8 cellular contexts compared by ENCODE assay signal in the genomic region with DNA sequence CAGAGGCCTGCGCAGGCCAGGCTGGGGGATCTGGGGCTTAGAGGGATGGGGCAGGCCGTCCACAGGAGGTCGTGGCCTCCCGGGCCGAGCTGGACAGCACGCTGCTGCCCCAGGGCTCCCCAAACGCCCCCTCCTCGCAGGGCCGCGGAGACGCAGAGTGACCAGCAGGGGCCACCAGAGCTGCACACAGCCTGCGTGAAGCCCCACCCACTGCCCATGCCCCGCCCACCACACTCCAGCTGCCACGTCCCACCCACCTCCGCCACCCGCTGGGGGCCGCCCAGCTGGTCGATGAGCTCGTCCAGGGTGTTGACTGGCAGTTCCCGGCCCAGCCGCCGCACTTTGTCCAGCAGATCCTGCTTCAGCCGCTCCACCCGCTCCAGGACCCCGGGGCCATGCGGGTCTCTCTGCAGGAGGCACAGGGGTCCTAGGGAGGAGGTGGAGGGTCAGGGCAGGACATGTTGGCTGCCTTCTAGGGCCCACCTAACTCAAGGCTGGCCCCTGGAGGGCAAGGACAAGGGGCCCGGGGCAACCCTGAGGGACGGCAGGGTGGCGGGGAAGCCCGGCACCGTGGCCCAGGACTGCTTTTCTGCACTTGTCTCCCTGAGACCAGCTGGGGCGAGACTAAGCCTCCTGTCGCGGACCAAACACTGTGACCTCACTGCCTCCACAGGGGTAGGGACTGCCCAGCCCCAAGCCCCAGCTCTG. TPM values are rescaled to one million over a fixed set of nuclear protein-coding genes. Genes with fewer than 3 reads are reported as not detected.
DNase-seq lines count a peak whose midpoint lies in the region; ATAC-seq and TF ChIP-seq lines count a peak whose summit lies in the region.

No MANE protein-coding gene starts in this region.

- H3K4me2 ChIP-seq in mammary epithelial cell (ENCODE audit: insufficient read depth, low read depth, low read length) = no peak overlapping the region
- peak overlapping the region; percentile 44 for H3K4me2 ChIP-seq in smooth muscle cell

- no peaks in the 10 kb centered on the region for H3K36me3 Mint-ChIP-seq in WTC11

- POLR2A ChIA-PET in WTC11 (lab: Charles Lee) = interaction anchor here (0.8 to 1.1 kb wide), 4 partner anchors 10 to 156 kb away, joined by 3 to 4 read pairs (median 4); partner anchors contain the start of genes CBARP and CIRBP

- H3K9me3 Mint-ChIP-seq in WTC11 = no peaks in the 10 kb centered on the region

- peaks cover 11% of the 10 kb centered on the region for H4K20me1 ChIP-seq in mammary epithelial cell (ENCODE audit: insufficient read depth, low read length)
- H4K20me1 ChIP-seq in smooth muscle cell (ENCODE audit: low read depth) = no peaks in the 10 kb centered on the region

- H3K4me1 ChIP-seq in mammary epithelial cell (ENCODE audit: insufficient read depth, low read length) (peaks cover 6% of the 10 kb centered on the region), smooth muscle cell (ENCODE audit: low read depth) (no peaks in the 10 kb centered on the region)

- peak; percentile 51 for ATAC-seq in GM21515 (IDR thresholded peaks at IDR 0.05; ENCODE audit: unreplicated experiment)
- peak; percentile 81 for ATAC-seq in WTC11
- ATAC-seq in HG03457 (IDR thresholded peaks at IDR 0.05; ENCODE audit: unreplicated experiment) = no peak

- no peaks in the 10 kb centered on the region for H3K9me3 ChIP-seq in mammary epithelial cell (replicated peaks; ENCODE audit: insufficient read depth, low read length)
- no peaks in the 10 kb centered on the region for H3K9me3 ChIP-seq in smooth muscle cell (replicated peaks; ENCODE audit: low read depth)

- no peaks in the 10 kb centered on the region for H3K27me3 ChIP-seq in mammary epithelial cell (ENCODE audit: insufficient read depth, low read length)
- H3K27me3 ChIP-seq in smooth muscle cell (ENCODE audit: low read depth) = no peaks in the 10 kb centered on the region

- in situ Hi-C loops in mammary epithelial cell (cut with MboI; ENCODE audit: low sequenced_read_pairs in 2 of 2) = no loop called here

- H3K79me2 ChIP-seq in mammary epithelial cell (ENCODE audit: insufficient read depth, low read length) = peaks cover 9% of the 10 kb centered on the region
- no peaks in the 10 kb centered on the region for H3K79me2 ChIP-seq in smooth muscle cell (ENCODE audit: low read depth)

- H3K27ac Mint-ChIP-seq in WTC11 = no peak overlapping the region

- H3K36me3 ChIP-seq in mammary epithelial cell (ENCODE audit: insufficient read depth, low read length) (peaks cover 11% of the 10 kb centered on the region), smooth muscle cell (ENCODE audit: low read depth) (no peaks in the 10 kb centered on the region)

- peak; percentile 84 for DNase-seq in AG09319 (ENCODE audit: extremely low read depth, low read depth)
- DNase-seq in NCI-H2107 (lab: John Stamatoyannopoulos, UW) = peak; percentile 90
- peak; percentile 98 for DNase-seq in WTC11 (ENCODE audit: low spot score)
- DNase-seq in mammary epithelial cell = peak; percentile 71
- DNase-seq in islet precursor cell = peak; percentile 98
- peak; percentile 91 for DNase-seq in smooth muscle cell (lab: John Stamatoyannopoulos, UW; ENCODE audit: unreplicated experiment)

- dilution Hi-C loops in mammary epithelial cell (cut with HindIII; ENCODE audit: low sequenced_read_pairs) = no loop called here

- H3K4me3 Mint-ChIP-seq in WTC11 = no peak overlapping the region

- H3K27me3 Mint-ChIP-seq in WTC11 (ENCODE audit: low read depth) = no peaks in the 10 kb centered on the region

- 86% methylated on average over 8 of the region's 34 CpGs for WGBS in mammary epithelial cell (ENCODE audit: low coverage, missing lambda C conversion rate)
- 43% methylated on average over 29 of the region's 34 CpGs for WGBS in smooth muscle cell (ENCODE audit: low lambda C conversion rate)

- no TSS peak for BruUV-seq in mammary epithelial cell (replicated peaks; lab: Mats Ljungman, UMichigan)

- H3K4me3 ChIP-seq in mammary epithelial cell (replicated peaks in 1 of 3; ENCODE audit: insufficient read depth in 1 of 3, low read depth in 2 of 3, low read length in 3 of 3) (no peak overlapping the region), smooth muscle cell (no peak overlapping the region)

- H3K27ac ChIP-seq in mammary epithelial cell (ENCODE audit: insufficient read depth, low read depth, low read length) (no peak overlapping the region), smooth muscle cell (ENCODE audit: low read depth) (peak overlapping the region; percentile 56)

- intact Hi-C loops in mammary epithelial cell (cut with micrococcal nuclease) = loop anchor here (5.0 kb wide), 1 partner anchor 79 kb away; no protein-coding TSS in a partner anchor

- no peak overlapping the region for H3K9ac ChIP-seq in mammary epithelial cell (ENCODE audit: insufficient read depth, low read length)
- no peak overlapping the region for H3K9ac ChIP-seq in smooth muscle cell (ENCODE audit: low read depth)

- CTCF ChIA-PET in WTC11 (lab: Charles Lee) = interaction anchor here (0.6 to 3.0 kb wide), 53 partner anchors 9 to 156 kb away, joined by 3 to 69 read pairs (median 6); partner anchors contain the start of genes ABCA7, ARHGAP45, ATP5F1D and CBARP
- CTCF ChIA-PET in mammary epithelial cell (lab: Charles Lee; ENCODE audit: low non-redundant PET) = interaction anchor here (0.5 to 0.6 kb wide), 4 partner anchors 9 to 130 kb away, joined by 3 to 28 read pairs (median 4); no protein-coding TSS in a partner anchor

- peaks cover 2% of the 10 kb centered on the region; the same call in 1 of the 2 replicates for H3K4me1 Mint-ChIP-seq in WTC11

- TF ChIP-seq CTCF in AG09319 (IDR thresholded peaks at IDR 0.05; ENCODE audit: low read depth, low read length) (peak; percentile 82), WTC11 (IDR thresholded peaks at IDR 0.05) (peak; percentile 74), mammary epithelial cell (conservative IDR thresholded peaks at IDR 0.05 in 1 of 2, IDR thresholded peaks at IDR 0.05 in 1 of 2; ENCODE audit: extremely low read depth in 1 of 2, insufficient read depth in 1 of 2, low read depth in 1 of 2, low read length in 2 of 2) (peak; percentile 30 to 74), smooth muscle cell (IDR thresholded peaks at IDR 0.05; ENCODE audit: borderline replicate concordance, insufficient read depth, poor library complexity, severe bottlenecking) (peak; percentile 80)

- H2AFZ ChIP-seq in mammary epithelial cell (ENCODE audit: low read depth, low read length) (no peak overlapping the region), smooth muscle cell (ENCODE audit: low read depth) (no peak overlapping the region)

- H3F3A ChIP-seq in smooth muscle cell (ENCODE audit: low read depth) = peaks cover 19% of the 10 kb centered on the region

TF ChIP-seq in WTC11, 78 proteins besides CTCF, POLR2A, EP300 and RAD21:
- TF ChIP-seq, protein P1, sequence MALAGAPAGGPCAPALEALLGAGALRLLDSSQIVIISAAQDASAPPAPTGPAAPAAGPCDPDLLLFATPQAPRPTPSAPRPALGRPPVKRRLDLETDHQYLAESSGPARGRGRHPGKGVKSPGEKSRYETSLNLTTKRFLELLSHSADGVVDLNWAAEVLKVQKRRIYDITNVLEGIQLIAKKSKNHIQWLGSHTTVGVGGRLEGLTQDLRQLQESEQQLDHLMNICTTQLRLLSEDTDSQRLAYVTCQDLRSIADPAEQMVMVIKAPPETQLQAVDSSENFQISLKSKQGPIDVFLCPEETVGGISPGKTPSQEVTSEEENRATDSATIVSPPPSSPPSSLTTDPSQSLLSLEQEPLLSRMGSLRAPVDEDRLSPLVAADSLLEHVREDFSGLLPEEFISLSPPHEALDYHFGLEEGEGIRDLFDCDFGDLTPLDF (CRISPR knock-in tag; IDR thresholded peaks at IDR 0.05) = no peak
- TF ChIP-seq, protein P2, sequence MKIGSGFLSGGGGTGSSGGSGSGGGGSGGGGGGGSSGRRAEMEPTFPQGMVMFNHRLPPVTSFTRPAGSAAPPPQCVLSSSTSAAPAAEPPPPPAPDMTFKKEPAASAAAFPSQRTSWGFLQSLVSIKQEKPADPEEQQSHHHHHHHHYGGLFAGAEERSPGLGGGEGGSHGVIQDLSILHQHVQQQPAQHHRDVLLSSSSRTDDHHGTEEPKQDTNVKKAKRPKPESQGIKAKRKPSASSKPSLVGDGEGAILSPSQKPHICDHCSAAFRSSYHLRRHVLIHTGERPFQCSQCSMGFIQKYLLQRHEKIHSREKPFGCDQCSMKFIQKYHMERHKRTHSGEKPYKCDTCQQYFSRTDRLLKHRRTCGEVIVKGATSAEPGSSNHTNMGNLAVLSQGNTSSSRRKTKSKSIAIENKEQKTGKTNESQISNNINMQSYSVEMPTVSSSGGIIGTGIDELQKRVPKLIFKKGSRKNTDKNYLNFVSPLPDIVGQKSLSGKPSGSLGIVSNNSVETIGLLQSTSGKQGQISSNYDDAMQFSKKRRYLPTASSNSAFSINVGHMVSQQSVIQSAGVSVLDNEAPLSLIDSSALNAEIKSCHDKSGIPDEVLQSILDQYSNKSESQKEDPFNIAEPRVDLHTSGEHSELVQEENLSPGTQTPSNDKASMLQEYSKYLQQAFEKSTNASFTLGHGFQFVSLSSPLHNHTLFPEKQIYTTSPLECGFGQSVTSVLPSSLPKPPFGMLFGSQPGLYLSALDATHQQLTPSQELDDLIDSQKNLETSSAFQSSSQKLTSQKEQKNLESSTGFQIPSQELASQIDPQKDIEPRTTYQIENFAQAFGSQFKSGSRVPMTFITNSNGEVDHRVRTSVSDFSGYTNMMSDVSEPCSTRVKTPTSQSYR (CRISPR knock-in tag; IDR thresholded peaks at IDR 0.05) = 0 out of 2 replicates have a peak, but pooled peaks have one; percentile 41
- TF ChIP-seq FOXK1 (CRISPR knock-in tag; IDR thresholded peaks at IDR 0.05) = 0 out of 2 replicates have a peak, but pooled peaks have one; percentile 12
- peak; percentile 52; the same call in 1 of the 2 replicates for TF ChIP-seq ZNF423 (CRISPR knock-in tag; IDR thresholded peaks at IDR 0.05)
- no peak for TF ChIP-seq FOXJ3 (CRISPR knock-in tag; IDR thresholded peaks at IDR 0.05; ENCODE audit: borderline replicate concordance)
- TF ChIP-seq SP1 (CRISPR knock-in tag; conservative IDR thresholded peaks at IDR 0.05) = peak; percentile 96

RNA-seq across cellular contexts. Expression of gene GPX4, which starts 9.6 kb away (rescaled TPM):
- total RNA-seq in WTC11 (2021) (363 to 377 TPM (median 368 TPM) in 3 replicates), mammary epithelial cell (100 to 1,000 TPM; 154 to 216 TPM), smooth muscle cell (319 and 325 TPM in 2 replicates)
- polyA plus RNA-seq in mammary epithelial cell (357 TPM), smooth muscle cell (441 and 450 TPM in 2 replicates)
- 97.5 TPM for polyA minus RNA-seq in mammary epithelial cell

RNA-seq across cellular contexts. Expression of gene POLR2E, which starts 18.3 kb away (rescaled TPM):
- 275 to 291 TPM (median 287 TPM) in 3 replicates for total RNA-seq in WTC11 (2021)
- total RNA-seq in mammary epithelial cell = 100 to 1,000 TPM in 1 of 2 donors, 10 to 100 TPM in 1; 63.7 to 233 TPM
- polyA plus RNA-seq in mammary epithelial cell = 258 TPM
- polyA minus RNA-seq in mammary epithelial cell = 118 TPM
- total RNA-seq in smooth muscle cell = 99.1 and 114 TPM in 2 replicates
- 235 and 260 TPM in 2 replicates for polyA plus RNA-seq in smooth muscle cell

RNA-seq across cellular contexts. Expression of gene ARHGAP45, which starts 46.5 kb away (rescaled TPM):
- total RNA-seq in WTC11 (2021) = 40.9 to 46.4 TPM (median 44.1 TPM) in 3 replicates
- 1 to 10 TPM in 1 of 2 donors, under 1 TPM in 1; 0.94 to 6.0 TPM for total RNA-seq in mammary epithelial cell
- 1.3 TPM for polyA plus RNA-seq in mammary epithelial cell
- 0.10 TPM for polyA minus RNA-seq in mammary epithelial cell
- total RNA-seq in smooth muscle cell = 4.4 and 8.7 TPM in 2 replicates
- 8.0 and 13.9 TPM in 2 replicates for polyA plus RNA-seq in smooth muscle cell
